ENCODE assay signal across 10 cellular contexts in the genomic region with DNA sequence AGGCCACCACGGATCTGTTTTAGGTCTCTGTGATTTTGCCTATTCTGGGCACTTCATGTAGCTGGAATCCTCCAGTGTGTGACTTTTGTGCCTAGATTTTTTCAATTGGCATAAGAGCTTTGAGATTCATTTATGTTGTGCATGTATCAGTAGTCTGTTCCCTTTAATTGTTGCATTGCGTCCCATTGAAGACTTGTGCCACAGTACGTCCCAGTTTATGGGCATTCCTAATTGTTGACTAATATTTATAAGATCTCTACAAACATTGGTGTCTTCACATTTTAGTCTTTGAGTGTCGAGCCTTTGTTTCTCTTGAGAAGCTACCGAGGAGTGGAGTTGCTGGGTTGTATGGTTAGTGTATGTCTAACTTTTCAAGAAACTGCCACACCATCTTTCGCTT. TPM values are rescaled to one million over a fixed set of nuclear protein-coding genes. Genes with fewer than 3 reads are reported as not detected.
DNase-seq lines count a peak whose midpoint lies in the region; ATAC-seq, FAIRE-seq and TF ChIP-seq lines count a peak whose summit lies in the region.
"Had no signal": no experiment of that assay in that cellular context is flagged by ENCODE, and none has a peak within 500 bp of the region (broad histone marks: within the 10 kb centered on the region; RNA-seq: fewer than 3 reads in every experiment).

No MANE protein-coding gene starts in this region.

- H3K27ac Mint-ChIP-seq in H9: no peak overlapping the region
- H3K27ac Mint-ChIP-seq in activated naive CD8-positive, alpha-beta T cell treated with anti-CD3 and anti-CD28 coated beads for 36 hours: no peak overlapping the region
- peak overlapping the region in 7 of 9 donors; percentile 41 to 78 (median 56) for H3K27ac Mint-ChIP-seq in naive thymus-derived CD4-positive, alpha-beta T cell

- DNase-seq in A549 (ENCODE audit: low read depth in 1 of 2, low spot score in 1 of 2) (peak in 1 of 2 experiments; percentile 43), H9 (no peak), NCI-H2196 treated with DMSO at 0.1 percent for 48 hours (lab: John Stamatoyannopoulos, UW; ENCODE audit: unreplicated experiment) (no peak), NCI-H1694 treated with DMSO at 0.1 percent for 48 hours (lab: John Stamatoyannopoulos, UW) (no peak), NCI-H128 (lab: John Stamatoyannopoulos, UW; ENCODE audit: unreplicated experiment) (no peak)
- no peak for DNase-seq in activated naive CD8-positive, alpha-beta T cell treated with anti-CD3 and anti-CD28 coated beads for 36 hours
- DNase-seq in naive thymus-derived CD4-positive, alpha-beta T cell: no peak

- H3K56ac ChIP-seq in H9 (ENCODE audit: insufficient read length, low read depth, low read length): no peak overlapping the region

- H3K4me3 ChIP-seq in A549: peak overlapping the region; percentile 80
- H3K4me3 ChIP-seq in naive thymus-derived CD4-positive, alpha-beta T cell (ENCODE audit: low read length): no peak overlapping the region

- no peak overlapping the region for H2BK20ac ChIP-seq in H9 (ENCODE audit: low read depth, low read length, poor library complexity, severe bottlenecking)

- H3T11ph ChIP-seq in H9 (ENCODE audit: low read length): no peak overlapping the region

- no peak overlapping the region for H4K91ac ChIP-seq in H9 (ENCODE audit: insufficient read length, low read depth, low read length)

- H3K27ac ChIP-seq in A549 (peak overlapping the region in 1 of 2 experiments; percentile 40; a peak in 1 of 6 replicates), H9 (ENCODE audit: insufficient read length, low read depth, low read length) (no peak overlapping the region)
- H3K27ac ChIP-seq in naive thymus-derived CD4-positive, alpha-beta T cell (ENCODE audit: low read depth, low read length): no peak overlapping the region

- no peak overlapping the region for H2BK5ac ChIP-seq in H9 (ENCODE audit: insufficient read length, low read length)

- H3K9me3 ChIP-seq in A549 (no peaks in the 10 kb centered on the region), H9 (ENCODE audit: control insufficient read depth, low read depth, low read length) (no peaks in the 10 kb centered on the region)
- no peaks in the 10 kb centered on the region for H3K9me3 ChIP-seq in naive thymus-derived CD4-positive, alpha-beta T cell (ENCODE audit: control insufficient read depth in 2 of 3, low read length in 3 of 3)

- ATAC-seq in A549 (peak; percentile 13 to 26; a peak in 5 of 6 replicates), HG02588 (IDR thresholded peaks at IDR 0.05; ENCODE audit: unreplicated experiment) (no peak)
- no peak for ATAC-seq in naive thymus-derived CD4-positive, alpha-beta T cell

- FAIRE-seq in A549 (lab: Jason Lieb, UNC): no peak
- FAIRE-seq: G401.6, small intestine had no signal

- no peaks in the 10 kb centered on the region for H3K4me1 ChIP-seq in A549
- H3K4me1 ChIP-seq in H9 (ENCODE audit: insufficient read depth, low read length): no peaks in the 10 kb centered on the region
- peaks cover 0 to 14% of the 10 kb centered on the region in 2 donors for H3K4me1 ChIP-seq in naive thymus-derived CD4-positive, alpha-beta T cell (ENCODE audit: control insufficient read depth in 2 of 2, insufficient read depth in 2 of 2, low read length in 2 of 2)

- H3K23ac ChIP-seq in H9 (ENCODE audit: insufficient read length, low read depth, low read length): no peak overlapping the region

- H3K9ac ChIP-seq in H9 (ENCODE audit: extremely low read depth, insufficient read length, low read length): no peak overlapping the region

- H3K9me3 Mint-ChIP-seq in H9: no peaks in the 10 kb centered on the region
- H3K9me3 Mint-ChIP-seq in activated naive CD8-positive, alpha-beta T cell treated with anti-CD3 and anti-CD28 coated beads for 36 hours: no peaks in the 10 kb centered on the region
- no peaks in the 10 kb centered on the region for H3K9me3 Mint-ChIP-seq in naive thymus-derived CD4-positive, alpha-beta T cell

- H3K27me3 Mint-ChIP-seq in H9 (ENCODE audit: low read depth): peaks cover 6% of the 10 kb centered on the region
- H3K27me3 Mint-ChIP-seq in activated naive CD8-positive, alpha-beta T cell treated with anti-CD3 and anti-CD28 coated beads for 36 hours: no peaks in the 10 kb centered on the region
- peaks cover 0 to 4% (median 0%) of the 10 kb centered on the region in 5 donors for H3K27me3 Mint-ChIP-seq in naive thymus-derived CD4-positive, alpha-beta T cell

- TF ChIP-seq EP300 in A549 (IDR thresholded peaks at IDR 0.05): no peak

- no peak overlapping the region for H2BK120ac ChIP-seq in H9 (ENCODE audit: low read depth, low read length, poor library complexity, severe bottlenecking)

- H3K36me3 Mint-ChIP-seq in H9 (ENCODE audit: insufficient read depth in 1 of 3, low read depth in 3 of 3): no peaks in the 10 kb centered on the region; a peak in 1 of 7 replicates
- H3K36me3 Mint-ChIP-seq in activated naive CD8-positive, alpha-beta T cell treated with anti-CD3 and anti-CD28 coated beads for 36 hours: no peaks in the 10 kb centered on the region
- H3K36me3 Mint-ChIP-seq in naive thymus-derived CD4-positive, alpha-beta T cell: peaks cover 0 to 4% (median 0%) of the 10 kb centered on the region in 5 donors

- H3K23me2 ChIP-seq in H9 (ENCODE audit: insufficient read length, low read depth, low read length, poor library complexity, severe bottlenecking): peaks cover 11% of the 10 kb centered on the region

- no peak for TF ChIP-seq CTCF in A549 (IDR thresholded peaks at IDR 0.05)
- TF ChIP-seq CTCF in H9 (conservative IDR thresholded peaks at IDR 0.05): no peak

- no peaks in the 10 kb centered on the region for H3K79me2 ChIP-seq in H9 (ENCODE audit: insufficient read depth, low read length)

- H4K5ac ChIP-seq in H9 (ENCODE audit: insufficient read length, low read depth, low read length): no peak overlapping the region

- H2AK5ac ChIP-seq in H9 (ENCODE audit: insufficient read length, low read length): no peak overlapping the region

- H3K4me2 ChIP-seq in A549: peak overlapping the region; percentile 72
- peak overlapping the region; percentile 5 for H3K4me2 ChIP-seq in H9 (ENCODE audit: insufficient read depth, insufficient read length, low read length)

- no peak overlapping the region for H3K4ac ChIP-seq in H9 (ENCODE audit: low read depth, low read length)

- peak overlapping the region; percentile 46 to 77; a peak in 4 of 5 replicates for H3K4me3 Mint-ChIP-seq in H9
- H3K4me3 Mint-ChIP-seq in activated naive CD8-positive, alpha-beta T cell treated with anti-CD3 and anti-CD28 coated beads for 36 hours: peak overlapping the region; percentile 66
- H3K4me3 Mint-ChIP-seq in naive thymus-derived CD4-positive, alpha-beta T cell: peak overlapping the region; percentile 60 to 93 (median 83)

- peaks cover 19 to 23% of the 10 kb centered on the region in 2 experiments for H3K4me1 Mint-ChIP-seq in H9
- H3K4me1 Mint-ChIP-seq in activated naive CD8-positive, alpha-beta T cell treated with anti-CD3 and anti-CD28 coated beads for 36 hours: peaks cover 16% of the 10 kb centered on the region
- H3K4me1 Mint-ChIP-seq in naive thymus-derived CD4-positive, alpha-beta T cell: peaks cover 13 to 29% (median 22%) of the 10 kb centered on the region in 7 donors

- WGBS in A549 (ENCODE audit: missing lambda C conversion rate): 2% methylated on average over 6 of the region's 6 CpGs
- no CpG with 5 or more reads among the region's 6 CpGs for WGBS in H9 (ENCODE audit: extremely low coverage, insufficient read length, low lambda C conversion rate)

- no peak for TF ChIP-seq POLR2A in A549 (IDR thresholded peaks at IDR 0.05; ENCODE audit: low read length)

- H2BK15ac ChIP-seq in H9 (ENCODE audit: low read depth, low read length): no peak overlapping the region

- intact Hi-C loops in naive thymus-derived CD4-positive, alpha-beta T cell (cut with micrococcal nuclease): loop anchor here (1.0 to 2.0 kb wide), 4 partner anchors 34 to 1951 kb away; a partner anchor contains a TSS

- POLR2A ChIA-PET in A549 (lab: Yijun Ruan, JAX): interaction anchor here (1.0 to 2.7 kb wide), 3 partner anchors 10 to 34 kb away, joined by 3 to 16 read pairs (median 5); a partner anchor contains a TSS
- POLR2A ChIA-PET in naive thymus-derived CD4-positive, alpha-beta T cell (lab: Charles Lee): interaction anchor here (1.1 to 3.2 kb wide), 4 partner anchors 35 to 111 kb away, joined by 3 to 23 read pairs (median 6); a partner anchor contains a TSS

- H3K18ac ChIP-seq in H9 (ENCODE audit: insufficient read length, low read depth, low read length): no peak overlapping the region

- no peak overlapping the region for H4K8ac ChIP-seq in H9 (replicated peaks; ENCODE audit: insufficient read length, low read depth, low read length)

- no peak for TF ChIP-seq RAD21 in A549 (conservative IDR thresholded peaks at IDR 0.05 in 1 of 2, IDR thresholded peaks at IDR 0.05 in 1 of 2)

- no peaks in the 10 kb centered on the region for H3K36me3 ChIP-seq in naive thymus-derived CD4-positive, alpha-beta T cell (ENCODE audit: control insufficient read depth in 2 of 3, insufficient read depth in 3 of 3, low read length in 3 of 3)

- CTCF ChIA-PET in A549 (lab: Yijun Ruan, JAX): interaction anchor here (0.8 to 4.7 kb wide), 4 partner anchors 15 to 170 kb away, joined by 3 to 18 read pairs (median 4); no protein-coding TSS in a partner anchor
- CTCF ChIA-PET in naive thymus-derived CD4-positive, alpha-beta T cell (lab: Charles Lee): interaction anchor here (1.6 kb wide), 1 partner anchor 54 kb away, joined by 3 read pairs; a partner anchor contains a TSS

- no peak overlapping the region for H3K14ac ChIP-seq in H9 (ENCODE audit: insufficient read depth, low read length)

- no peak overlapping the region for H2AFZ ChIP-seq in H9 (ENCODE audit: low read length)

- H4K20me1 ChIP-seq in H9 (ENCODE audit: control insufficient read depth, insufficient read depth, insufficient read length): no peaks in the 10 kb centered on the region

- no peak overlapping the region for H2BK12ac ChIP-seq in H9 (ENCODE audit: insufficient read length, low read depth, low read length)

- H3K79me1 ChIP-seq in H9 (ENCODE audit: insufficient read depth, low read depth, low read length, poor library complexity, severe bottlenecking): no peaks in the 10 kb centered on the region

- H3K27me3 ChIP-seq in H9 (ENCODE audit: insufficient read depth, low read length): no peaks in the 10 kb centered on the region
- H3K27me3 ChIP-seq in naive thymus-derived CD4-positive, alpha-beta T cell (ENCODE audit: control insufficient read depth in 2 of 2, insufficient read depth in 2 of 2, low read length in 2 of 2): no peaks in the 10 kb centered on the region

RNA-seq across cellular contexts. Expression of a gene that starts 0.7 kb away (rescaled TPM):
- polyA plus RNA-seq in A549 (2011; rRNA removed) (12.9 and 13.1 TPM in 2 replicates), A549 (2017; fragmentation: RNase III; extraction: RNeasy Plus Mini Kit Qiagen cat#74134 plus additional on column Dnase treatment) (9.1 to 10.8 TPM (median 9.6 TPM) in 3 replicates)
- polyA plus RNA-seq in A549 (2012; cell fraction: cytosol; rRNA removed): 4.7 and 6.9 TPM in 2 replicates
- 2.4 and 3.0 TPM in 2 replicates for polyA plus RNA-seq in A549 (2012; cell fraction: nucleus; rRNA removed)
- 5.9 and 8.5 TPM in 2 replicates for polyA minus RNA-seq in A549 (2011; rRNA and poly(A)+ RNA removed)
- 24.2 and 25.4 TPM in 2 replicates for total RNA-seq in H9 (2021)
- total RNA-seq in activated naive CD8-positive, alpha-beta T cell treated with anti-CD3 and anti-CD28 coated beads for 36 hours: 1 to 10 TPM; 5.0 to 5.2 TPM
- total RNA-seq in naive thymus-derived CD4-positive, alpha-beta T cell: 10 to 100 TPM in 4 of 5 experiments, 1 to 10 TPM in 1; 8.1 to 31.8 (median 19.4) TPM
- 10 to 100 TPM; 40.7 to 43.2 TPM for polyA plus RNA-seq in naive thymus-derived CD4-positive, alpha-beta T cell

RNA-seq across cellular contexts. Expression of a gene that starts 33.9 kb away (rescaled TPM):
- polyA plus RNA-seq in A549 (2011; rRNA removed) (116 and 123 TPM in 2 replicates), A549 (2017; fragmentation: RNase III; extraction: RNeasy Plus Mini Kit Qiagen cat#74134 plus additional on column Dnase treatment) (107 to 125 TPM (median 117 TPM) in 3 replicates)
- polyA plus RNA-seq in A549 (2012; cell fraction: cytosol; rRNA removed): 86.3 and 92.5 TPM in 2 replicates
- 55.4 and 79.5 TPM in 2 replicates for polyA plus RNA-seq in A549 (2012; cell fraction: nucleus; rRNA removed)
- polyA minus RNA-seq in A549 (2011; rRNA and poly(A)+ RNA removed): 63.4 and 70.5 TPM in 2 replicates
- 81.9 and 86.8 TPM in 2 replicates for total RNA-seq in H9 (2021)
- total RNA-seq in activated naive CD8-positive, alpha-beta T cell treated with anti-CD3 and anti-CD28 coated beads for 36 hours: 10 to 100 TPM; 83.6 to 85.1 TPM
- total RNA-seq in naive thymus-derived CD4-positive, alpha-beta T cell: 10 to 100 TPM in 1 of 5 experiments, 1 to 10 TPM in 3, under 1 TPM in 1; 0.95 to 44.1 (median 1.2) TPM
- polyA plus RNA-seq in naive thymus-derived CD4-positive, alpha-beta T cell: under 1 TPM; 0.43 to 0.64 TPM

RNA-seq across cellular contexts. Expression of a gene that starts 34.4 kb away (rescaled TPM):
- polyA plus RNA-seq in A549 (2011; rRNA removed) (79.9 and 96.3 TPM in 2 replicates), A549 (2017; fragmentation: RNase III; extraction: RNeasy Plus Mini Kit Qiagen cat#74134 plus additional on column Dnase treatment) (37.1 to 40.9 TPM (median 37.6 TPM) in 3 replicates)
- 43.8 and 47.8 TPM in 2 replicates for polyA plus RNA-seq in A549 (2012; cell fraction: cytosol; rRNA removed)
- polyA plus RNA-seq in A549 (2012; cell fraction: nucleus; rRNA removed): 41.3 and 44.8 TPM in 2 replicates
- polyA minus RNA-seq in A549 (2011; rRNA and poly(A)+ RNA removed): 114 and 140 TPM in 2 replicates
- 71.7 and 72.9 TPM in 2 replicates for total RNA-seq in H9 (2021)
- total RNA-seq in activated naive CD8-positive, alpha-beta T cell treated with anti-CD3 and anti-CD28 coated beads for 36 hours: 10 to 100 TPM; 66.4 to 69.8 TPM
- 10 to 100 TPM; 16.4 to 50.7 (median 46.7) TPM for total RNA-seq in naive thymus-derived CD4-positive, alpha-beta T cell
- polyA plus RNA-seq in naive thymus-derived CD4-positive, alpha-beta T cell: 10 to 100 TPM; 31.5 to 35.9 TPM

RNA-seq across cellular contexts. Expression of a gene that starts 54.0 kb away (rescaled TPM):
- 0.09 and 0.19 TPM in 2 replicates for polyA plus RNA-seq in A549 (2011; rRNA removed)
- 0.01 and 0.03 TPM in 2 replicates for polyA plus RNA-seq in A549 (2012; cell fraction: cytosol; rRNA removed)
- polyA plus RNA-seq in A549 (2012; cell fraction: nucleus; rRNA removed): 0.05 and 0.07 TPM in 2 replicates
- 0.03 to 0.09 TPM (median 0.07 TPM) in 3 replicates for polyA plus RNA-seq in A549 (2017; fragmentation: RNase III; extraction: RNeasy Plus Mini Kit Qiagen cat#74134 plus additional on column Dnase treatment)
- polyA minus RNA-seq in A549 (2011; rRNA and poly(A)+ RNA removed): 0.08 and 0.19 TPM in 2 replicates
- not detected in 2 replicates for total RNA-seq in H9 (2021)
- total RNA-seq in activated naive CD8-positive, alpha-beta T cell treated with anti-CD3 and anti-CD28 coated beads for 36 hours: 1 to 10 TPM; 3.0 to 3.4 TPM
- 10 to 100 TPM in 4 of 5 experiments, 1 to 10 TPM in 1; 8.0 to 16.9 (median 14.3) TPM for total RNA-seq in naive thymus-derived CD4-positive, alpha-beta T cell
- 10 to 100 TPM in 1 of 2 donors, 1 to 10 TPM in 1; 6.8 to 10.7 TPM for polyA plus RNA-seq in naive thymus-derived CD4-positive, alpha-beta T cell

Comparison
In these comparisons a context has a peak if more than half of its experiments do, and no peak if none do; other contexts are left out.
1. ATAC-seq: peak in A549 (2 of 2); none in naive thymus-derived CD4-positive, alpha-beta T cell (single experiment) and HG02588 (single experiment).
2. H3K27ac Mint-ChIP-seq: peak in naive thymus-derived CD4-positive, alpha-beta T cell (7 of 9); none in H9 (0 of 3) and activated naive CD8-positive, alpha-beta T cell treated with anti-CD3 and anti-CD28 coated beads for 36 hours (single experiment).
3. Peak in every context shown above with its lines, with median percentiles within 50 percentile points of each other: H3K4me3 Mint-ChIP-seq.